Comparison of ENCODE assay signal across 9 cellular contexts in genomic region chr5:41010572-41010971, GRCh38.
"Had no signal": no experiment of that assay in that cellular context is flagged by ENCODE, and none has a peak within 500 bp of the region (broad histone marks: within the 10 kb centered on the region; RNA-seq: fewer than 3 reads in every experiment).

No MANE protein-coding gene starts in this region.

- DNase-seq: GM23248, GOT3, H7, HFFc6, IMR-90 had no signal

- H3K4me3 ChIP-seq: GM23248, HAP-1, K562 had no signal

- H3K36me3 ChIP-seq: HAP-1 had no signal

- H2AFZ ChIP-seq: GM23248 had no signal

- FAIRE-seq: K562 had no signal

- H3K9me3 ChIP-seq: HAP-1 had no signal

- H3K4me1 ChIP-seq: HAP-1 had no signal

- H3K27ac ChIP-seq: GM23248, HL-60 had no signal

- H3K9ac ChIP-seq: GM23248 had no signal

- ATAC-seq: HCT116, K562 had no signal
